Comparison of ENCODE assay signal across 3 cellular contexts in genomic region chr13:61873717-61874116, GRCh38.
"Had no signal": no experiment of that assay in that cellular context is flagged by ENCODE, and none has a peak within 500 bp of the region (broad histone marks: within the 10 kb centered on the region; RNA-seq: fewer than 3 reads in every experiment).

No MANE protein-coding gene starts in this region.

- H3K4me3 ChIP-seq: GM12878 had no signal

- DNase-seq: GDM1, GF-D8 had no signal
